In the genomic region with DNA sequence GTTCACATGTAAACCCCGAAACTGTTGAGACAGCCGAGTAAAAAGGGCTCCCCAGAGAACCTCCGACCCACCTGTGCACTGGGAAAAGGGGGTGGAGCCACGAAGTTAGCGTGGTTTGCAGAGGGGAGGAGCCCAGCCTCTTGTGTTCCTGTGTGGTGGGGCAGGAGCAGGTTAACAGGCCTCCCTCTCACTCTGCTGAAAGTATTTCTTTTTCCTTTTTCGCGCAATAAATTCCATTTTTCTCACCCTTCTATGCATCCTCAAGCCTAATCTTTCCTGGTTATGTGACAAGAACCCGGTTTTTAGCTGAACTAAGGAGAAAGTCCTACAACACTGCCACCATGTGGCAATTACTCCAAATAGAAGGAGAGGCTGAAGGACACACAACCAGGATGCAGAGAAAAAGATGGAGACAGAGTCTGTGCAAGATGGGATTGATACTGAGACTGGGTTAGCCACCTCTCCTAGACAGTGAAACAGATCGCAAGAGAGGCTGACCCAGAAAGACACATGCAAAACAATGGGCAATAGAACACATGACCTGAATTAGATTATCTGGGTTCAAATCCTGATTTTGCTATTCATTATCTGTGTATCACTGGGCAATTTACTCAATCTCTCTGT, we compare ENCODE assay signal across 8 cellular contexts.
DNase-seq lines count a peak whose midpoint lies in the region; ATAC-seq and TF ChIP-seq lines count a peak whose summit lies in the region.

No MANE protein-coding gene starts in this region.

- H3K9me2 ChIP-seq in MM.1S (replicated peaks; ENCODE audit: insufficient read depth, low read length), result no peaks in the 10 kb centered on the region
- peaks cover 3% of the 10 kb centered on the region for H3K9me2 ChIP-seq in hepatocyte (replicated peaks; ENCODE audit: insufficient read depth)

- no peaks in the 10 kb centered on the region for H3F3A ChIP-seq in MM.1S (ENCODE audit: insufficient read depth, low read length)

- in situ Hi-C loops in G401 (cut with HindIII; ENCODE audit: low sequenced_read_pairs), result no loop called here

- TF ChIP-seq EP300 in sigmoid colon (IDR thresholded peaks at IDR 0.05), result no peak

- no peaks in the 10 kb centered on the region for H4K20me1 ChIP-seq in MM.1S (ENCODE audit: insufficient read depth, low read length)
- no peaks in the 10 kb centered on the region for H4K20me1 ChIP-seq in hepatocyte (ENCODE audit: insufficient read depth, poor library complexity, severe bottlenecking)

- no peaks in the 10 kb centered on the region for H3K4me1 ChIP-seq in MM.1S (ENCODE audit: low read length)
- H3K4me1 ChIP-seq in SJCRH30, result no peaks in the 10 kb centered on the region
- no peaks in the 10 kb centered on the region for H3K4me1 ChIP-seq in ascending aorta
- H3K4me1 ChIP-seq in hepatocyte (ENCODE audit: insufficient read depth), result no peaks in the 10 kb centered on the region
- H3K4me1 ChIP-seq in sigmoid colon, result peaks cover 0 to 5% (median 2%) of the 10 kb centered on the region in 4 donors

- 2% methylated on average over 9 of the region's 9 CpGs for WGBS in hepatocyte (ENCODE audit: low lambda C conversion rate, missing lambda C conversion rate)
- 1 to 2% methylated on average over 9 of the region's 9 CpGs for WGBS in sigmoid colon, 2 donors

- intact Hi-C loops in ascending aorta (cut with DNase I) (loop anchor here (1.0 kb wide), 1 partner anchor 472 kb away; no protein-coding TSS in a partner anchor), sigmoid colon (cut with DNase I) (loop anchor here (2.0 kb wide), 1 partner anchor 472 kb away; no protein-coding TSS in a partner anchor)

- H3K79me2 ChIP-seq in MM.1S (ENCODE audit: low read length) (no peaks in the 10 kb centered on the region), hepatocyte (no peaks in the 10 kb centered on the region)

- H3K27ac ChIP-seq in MM.1S (ENCODE audit: low read length) (no peak overlapping the region), SJCRH30 (no peak overlapping the region), ascending aorta (no peak overlapping the region), hepatocyte (no peak overlapping the region), sigmoid colon (no peak overlapping the region)

- H3K4me2 ChIP-seq in MM.1S (ENCODE audit: low read depth, low read length) (peak overlapping the region; percentile 69), hepatocyte (peak overlapping the region; percentile 75)

- TF ChIP-seq CTCF in MM.1S (IDR thresholded peaks at IDR 0.05; ENCODE audit: low read length) (peak; percentile 83), ascending aorta (IDR thresholded peaks at IDR 0.05) (peak in 2 of 3 experiments; percentile 34 to 52), hepatocyte (IDR thresholded peaks at IDR 0.05; ENCODE audit: poor library complexity) (peak; percentile 97), sigmoid colon (IDR thresholded peaks at IDR 0.05) (peak; percentile 36 to 58 (median 50))

- H2AFZ ChIP-seq in MM.1S (ENCODE audit: low read length) (peak overlapping the region; percentile 83), hepatocyte (peak overlapping the region; percentile 73)

- H3K36me3 ChIP-seq in MM.1S (replicated peaks; ENCODE audit: insufficient read depth, low read length), result no peaks in the 10 kb centered on the region
- H3K36me3 ChIP-seq in SJCRH30, result no peaks in the 10 kb centered on the region
- no peaks in the 10 kb centered on the region for H3K36me3 ChIP-seq in ascending aorta
- no peaks in the 10 kb centered on the region for H3K36me3 ChIP-seq in hepatocyte (replicated peaks; ENCODE audit: insufficient read depth, low read depth)
- H3K36me3 ChIP-seq in sigmoid colon, result no peaks in the 10 kb centered on the region

- no peak for TF ChIP-seq POLR2A in sigmoid colon (IDR thresholded peaks at IDR 0.05)

- H3K4me3 ChIP-seq in MM.1S (ENCODE audit: low read length) (peak overlapping the region; percentile 60), SJCRH30 (peak overlapping the region; percentile 50), ascending aorta (no peak overlapping the region), hepatocyte (peak overlapping the region; percentile 15), sigmoid colon (peak overlapping the region in 1 of 4 donors; percentile 9)

- DNase-seq in G401 (ENCODE audit: low spot score) (peak; percentile 68), MM.1S (peak; percentile 78), SJCRH30 (peak; percentile 51 to 82), ascending aorta (ENCODE audit: low spot score in 2 of 2) (no peak), hepatocyte (ENCODE audit: low spot score) (peak; percentile 72), sigmoid colon (no peak), HuH-7.5 (ENCODE audit: low spot score) (no peak)

- ATAC-seq in GM21825 (IDR thresholded peaks at IDR 0.05; ENCODE audit: unreplicated experiment), result peak; percentile 83

- H3K9ac ChIP-seq in MM.1S (ENCODE audit: low read length), result no peak overlapping the region

- H3K27me3 ChIP-seq in MM.1S (replicated peaks; ENCODE audit: insufficient read depth, low read length), result no peaks in the 10 kb centered on the region
- H3K27me3 ChIP-seq in SJCRH30, result no peaks in the 10 kb centered on the region
- no peaks in the 10 kb centered on the region for H3K27me3 ChIP-seq in ascending aorta
- H3K27me3 ChIP-seq in hepatocyte, result peaks cover 7% of the 10 kb centered on the region
- H3K27me3 ChIP-seq in sigmoid colon, result peaks cover 0 to 19% (median 0%) of the 10 kb centered on the region in 3 donors

- H3K9me3 ChIP-seq in MM.1S (replicated peaks; ENCODE audit: insufficient read depth, low read length) (no peaks in the 10 kb centered on the region), SJCRH30 (replicated peaks) (no peaks in the 10 kb centered on the region), ascending aorta (no peaks in the 10 kb centered on the region), hepatocyte (ENCODE audit: low read depth) (no peaks in the 10 kb centered on the region), sigmoid colon (no peaks in the 10 kb centered on the region)

Comparison
In these comparisons a context has a peak if more than half of its experiments do, and no peak if none do; other contexts are left out.
1. DNase-seq: peak in G401 (single experiment), MM.1S (single experiment), SJCRH30 (2 of 2) and hepatocyte (single experiment); none in ascending aorta (0 of 2), sigmoid colon (single experiment) and HuH-7.5 (single experiment).
2. H3K4me3 ChIP-seq: peak in MM.1S (single experiment), SJCRH30 (single experiment) and hepatocyte (single experiment); none in ascending aorta (0 of 2).
3. CTCF ChIP-seq: peak in every context shown above with its lines; median percentile 97 in hepatocyte; 83 in MM.1S; 50 in sigmoid colon; 43 in ascending aorta.